In the genomic region with DNA sequence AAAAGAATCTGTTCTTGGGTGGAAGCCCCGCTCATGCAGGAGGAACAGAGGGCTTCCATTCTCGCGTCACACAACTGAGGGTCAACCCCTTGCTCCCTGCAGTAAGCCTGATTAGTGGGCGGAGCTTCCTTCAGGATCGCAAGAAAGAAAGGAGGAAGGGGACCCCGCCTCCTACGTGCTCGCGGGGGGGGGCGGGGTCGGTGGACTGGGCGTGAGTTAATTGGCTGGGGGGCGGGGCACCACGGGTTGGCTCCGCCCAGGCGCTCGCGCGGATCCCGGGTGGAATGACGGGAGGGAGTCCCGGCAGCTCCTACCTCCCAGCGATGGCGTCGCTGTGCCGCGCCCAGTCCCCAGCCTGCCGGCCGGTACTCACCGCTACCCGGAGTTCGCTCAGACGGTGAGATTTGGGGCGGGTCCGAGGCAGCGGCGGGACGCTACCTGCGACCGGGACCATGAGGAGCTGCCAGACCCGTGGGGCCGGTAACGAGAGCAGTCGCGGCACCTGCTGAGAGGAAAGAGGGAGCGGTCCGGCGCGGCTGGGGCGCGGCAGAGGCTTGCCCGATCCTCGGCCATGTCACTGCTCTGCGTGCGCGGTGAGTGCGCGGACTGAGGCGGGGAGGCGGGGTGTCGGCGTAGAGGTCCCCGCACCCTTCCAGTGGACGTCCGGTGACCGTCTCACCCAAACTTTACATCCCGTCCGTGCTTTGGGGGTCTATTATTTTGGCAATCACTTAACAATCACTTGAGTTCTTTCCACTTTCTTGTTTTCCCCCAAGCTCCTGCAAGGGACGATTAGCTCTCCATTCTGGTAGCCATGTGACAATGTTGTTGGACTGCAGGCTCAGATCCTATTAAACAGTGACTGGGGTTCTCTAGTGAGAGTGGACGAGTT, we compare ENCODE assay signal across 8 cellular contexts. TPM values are rescaled to one million over a fixed set of nuclear protein-coding genes. Genes with fewer than 3 reads are reported as not detected.
DNase-seq lines count a peak whose midpoint lies in the region; ATAC-seq and TF ChIP-seq lines count a peak whose summit lies in the region.

A gene (plus strand): TSS at position 297 of the 892 bp plus-strand sequence. CDS start 275 bp downstream, at position 572.

- no peaks in the 10 kb centered on the region for H3K36me3 ChIP-seq in colonic mucosa

- H3K9ac ChIP-seq in colonic mucosa (ENCODE audit: low read depth in 2 of 2, low read length in 2 of 2): peak within 1 kb of the TSS; percentile 56 to 80

- DNase-seq in NCI-H446 treated with DMSO at 0.1 percent for 48 hours (lab: John Stamatoyannopoulos, UW) (peak; percentile 85), colonic mucosa (peak; percentile 97), kidney glomerular epithelial cell (lab: John Stamatoyannopoulos, UW) (peak; percentile 84)
- DNase-seq in activated CD4-positive, alpha-beta T cell treated with anti-CD3 and anti-CD28 coated beads, Interleukin-2, amount 10 ng/mL, durations not matched to agents 24 days and 14 days: peak; percentile 91
- DNase-seq in stimulated activated CD4-positive, alpha-beta T cell treated with anti-CD3 and anti-CD28 coated beads, Interleukin-15, amount 100 ng/mL, for 24 hours: peak; percentile 87

- peaks cover 26% of the 10 kb centered on the region for H3K27me3 Mint-ChIP-seq in activated CD4-positive, alpha-beta T cell treated with anti-CD3 and anti-CD28 coated beads, Interleukin-2, amount 10 ng/mL, durations not matched to agents 24 days and 14 days

- H3K27ac Mint-ChIP-seq in activated CD4-positive, alpha-beta T cell treated with anti-CD3 and anti-CD28 coated beads, Interleukin-2, amount 10 ng/mL, durations not matched to agents 24 days and 14 days: peak within 1 kb of the TSS; percentile 25

- peak within 1 kb of the TSS; percentile 64 for H3K4me3 ChIP-seq in colonic mucosa

- H3K27me3 ChIP-seq in colonic mucosa: no peaks in the 10 kb centered on the region

- H3K27ac ChIP-seq in colonic mucosa: peak within 1 kb of the TSS; percentile 87

- intact Hi-C loops in activated CD4-positive, alpha-beta T cell treated with anti-CD3 and anti-CD28 coated beads, Interleukin-2, amount 10 ng/mL, durations not matched to agents 24 days and 14 days (cut with micrococcal nuclease): no loop called here
- intact Hi-C loops in colonic mucosa (cut with DNase I): no loop called here

- ATAC-seq in GM18517 (IDR thresholded peaks at IDR 0.05; ENCODE audit: unreplicated experiment) (peak; percentile 59), HG03159 (IDR thresholded peaks at IDR 0.05; ENCODE audit: unreplicated experiment) (peak; percentile 75), HG02610 (IDR thresholded peaks at IDR 0.05; ENCODE audit: unreplicated experiment) (no peak)

- peaks cover 3% of the 10 kb centered on the region for H3K4me1 ChIP-seq in colonic mucosa

- H3K4me3 Mint-ChIP-seq in activated CD4-positive, alpha-beta T cell treated with anti-CD3 and anti-CD28 coated beads, Interleukin-2, amount 10 ng/mL, durations not matched to agents 24 days and 14 days: peak within 1 kb of the TSS; percentile 89

- H3K36me3 Mint-ChIP-seq in activated CD4-positive, alpha-beta T cell treated with anti-CD3 and anti-CD28 coated beads, Interleukin-2, amount 10 ng/mL, durations not matched to agents 24 days and 14 days (ENCODE audit: low read depth): no peaks in the 10 kb centered on the region

- no peaks in the 10 kb centered on the region for H3K9me3 ChIP-seq in colonic mucosa

- no peak for TF ChIP-seq CTCF in colonic mucosa (IDR thresholded peaks at IDR 0.05)

- peaks cover 12% of the 10 kb centered on the region for H3K4me1 Mint-ChIP-seq in activated CD4-positive, alpha-beta T cell treated with anti-CD3 and anti-CD28 coated beads, Interleukin-2, amount 10 ng/mL, durations not matched to agents 24 days and 14 days

- H3K9me3 Mint-ChIP-seq in activated CD4-positive, alpha-beta T cell treated with anti-CD3 and anti-CD28 coated beads, Interleukin-2, amount 10 ng/mL, durations not matched to agents 24 days and 14 days: no peaks in the 10 kb centered on the region

RNA-seq across cellular contexts. Expression of the gene that starts here (rescaled TPM):
- total RNA-seq in activated CD4-positive, alpha-beta T cell treated with anti-CD3 and anti-CD28 coated beads, Interleukin-2, amount 10 ng/mL, durations not matched to agents 24 days and 14 days: 0.47 and 0.51 TPM in 2 replicates
- total RNA-seq in colonic mucosa: 10 to 100 TPM; 43.6 to 56.1 TPM

Comparison
In these comparisons a context has a peak if more than half of its experiments do, and no peak if none do; other contexts are left out.
1. RNA of the gene that starts here (total RNA-seq): 43.6 to 56.1 TPM in colonic mucosa; 0.47 to 0.51 TPM in activated CD4-positive, alpha-beta T cell treated with anti-CD3 and anti-CD28 coated beads, Interleukin-2, amount 10 ng/mL, durations not matched to agents 24 days and 14 days; every median in the first group is over 10 times any median in the second.
2. Peak in DNase-seq in activated CD4-positive, alpha-beta T cell treated with anti-CD3 and anti-CD28 coated beads, Interleukin-2, amount 10 ng/mL, durations not matched to agents 24 days and 14 days; RNA of the gene not detected or under 1 TPM.
3. Peak in every context shown above with its lines, with median percentiles within 50 percentile points of each other: DNase-seq.